In genomic region chrX:3443186-3443585, GRCh38 we compare ENCODE assay signal across 22 cellular contexts.
"Had no signal": no experiment of that assay in that cellular context is flagged by ENCODE, and none has a peak within 500 bp of the region (broad histone marks: within the 10 kb centered on the region; RNA-seq: fewer than 3 reads in every experiment).

No MANE protein-coding gene starts in this region.

- H3K4me2 ChIP-seq: neural progenitor cell had no signal

- H3K4me1 ChIP-seq: foreskin keratinocyte, neural progenitor cell, prostate gland, upper lobe of right lung had no signal

- H3K27me3 ChIP-seq: foreskin keratinocyte, neural progenitor cell, upper lobe of right lung had no signal

- H3K27me3 Mint-ChIP-seq: activated CD4-positive, alpha-beta memory T cell treated with anti-CD3 and anti-CD28 coated beads, Interleukin-2, amount 10 ng/mL, durations not matched to agents 7 days and 5 days; activated CD8-positive, alpha-beta memory T cell treated with anti-CD3 and anti-CD28 coated beads, Interleukin-2, amount 10 ng/mL, durations not matched to agents 7 days and 5 days; activated naive CD8-positive, alpha-beta T cell treated with anti-CD3 and anti-CD28 coated beads for 36 hours; stimulated activated naive B cell treated with anti-CD40 and anti-IgM and Interleukin-4, amounts not matched to agents 10 μg/mL and 1 μg/mL and 100 μg/mL, for 72 hours had no signal

- H2AFZ ChIP-seq: neural progenitor cell had no signal

- H3K4me1 Mint-ChIP-seq: activated CD4-positive, alpha-beta memory T cell treated with anti-CD3 and anti-CD28 coated beads, Interleukin-2, amount 10 ng/mL, durations not matched to agents 7 days and 5 days; activated CD8-positive, alpha-beta memory T cell treated with anti-CD3 and anti-CD28 coated beads, Interleukin-2, amount 10 ng/mL, durations not matched to agents 7 days and 5 days; activated naive CD8-positive, alpha-beta T cell treated with anti-CD3 and anti-CD28 coated beads for 36 hours; activated T-helper 17 cell treated with anti-CD3 and anti-CD28 coated beads, Interleukin-2, amount 50 U/mL, for 72 hours; stimulated activated naive B cell treated with anti-CD40 and anti-IgM and Interleukin-4, amounts not matched to agents 10 μg/mL and 1 μg/mL and 100 μg/mL, for 72 hours had no signal

- DNase-seq: activated CD4-positive, alpha-beta memory T cell treated with anti-CD3 and anti-CD28 coated beads, Interleukin-2, amount 10 ng/mL, durations not matched to agents 7 days and 5 days; activated CD4-positive, alpha-beta T cell treated with anti-CD3 and anti-CD28 coated beads for 48 hours; activated CD4-positive, CD25-positive, alpha-beta regulatory T cell; activated CD8-positive, alpha-beta memory T cell treated with anti-CD3 and anti-CD28 coated beads, Interleukin-2, amount 10 ng/mL, durations not matched to agents 7 days and 5 days; activated naive CD4-positive, alpha-beta T cell; activated naive CD8-positive, alpha-beta T cell treated with anti-CD3 and anti-CD28 coated beads for 36 hours; amygdala; endodermal cell; foreskin keratinocyte; hypothalamus; kidney; stimulated activated naive B cell treated with anti-CD40 and anti-IgM and Interleukin-4, amounts not matched to agents 10 μg/mL and 1 μg/mL and 100 μg/mL, for 72 hours; T-helper 1 cell; T-helper 9 cell; upper lobe of right lung had no signal

- H3K4me3 Mint-ChIP-seq: activated CD4-positive, alpha-beta memory T cell treated with anti-CD3 and anti-CD28 coated beads, Interleukin-2, amount 10 ng/mL, durations not matched to agents 7 days and 5 days; activated CD8-positive, alpha-beta memory T cell treated with anti-CD3 and anti-CD28 coated beads, Interleukin-2, amount 10 ng/mL, durations not matched to agents 7 days and 5 days; activated naive CD8-positive, alpha-beta T cell treated with anti-CD3 and anti-CD28 coated beads for 36 hours; activated T-helper 17 cell treated with anti-CD3 and anti-CD28 coated beads, Interleukin-2, amount 50 U/mL, for 72 hours; endodermal cell; neural progenitor cell; stimulated activated naive B cell treated with anti-CD40 and anti-IgM and Interleukin-4, amounts not matched to agents 10 μg/mL and 1 μg/mL and 100 μg/mL, for 72 hours had no signal

- H3K27ac Mint-ChIP-seq: activated CD4-positive, alpha-beta memory T cell treated with anti-CD3 and anti-CD28 coated beads, Interleukin-2, amount 10 ng/mL, durations not matched to agents 7 days and 5 days; activated CD8-positive, alpha-beta memory T cell treated with anti-CD3 and anti-CD28 coated beads, Interleukin-2, amount 10 ng/mL, durations not matched to agents 7 days and 5 days; activated naive CD8-positive, alpha-beta T cell treated with anti-CD3 and anti-CD28 coated beads for 36 hours; activated T-helper 17 cell treated with anti-CD3 and anti-CD28 coated beads, Interleukin-2, amount 50 U/mL, for 72 hours; neural progenitor cell; stimulated activated naive B cell treated with anti-CD40 and anti-IgM and Interleukin-4, amounts not matched to agents 10 μg/mL and 1 μg/mL and 100 μg/mL, for 72 hours had no signal

- H3K4me3 ChIP-seq: dorsolateral prefrontal cortex, neural progenitor cell, prostate gland, upper lobe of right lung had no signal

- H3K9me3 Mint-ChIP-seq: activated T-helper 17 cell treated with anti-CD3 and anti-CD28 coated beads, Interleukin-2, amount 50 U/mL, for 72 hours had no signal

- H3K36me3 Mint-ChIP-seq: activated CD8-positive, alpha-beta memory T cell treated with anti-CD3 and anti-CD28 coated beads, Interleukin-2, amount 10 ng/mL, durations not matched to agents 7 days and 5 days; activated naive CD8-positive, alpha-beta T cell treated with anti-CD3 and anti-CD28 coated beads for 36 hours; neural progenitor cell; stimulated activated naive B cell treated with anti-CD40 and anti-IgM and Interleukin-4, amounts not matched to agents 10 μg/mL and 1 μg/mL and 100 μg/mL, for 72 hours had no signal

- H3K27ac ChIP-seq: dorsolateral prefrontal cortex, epithelial cell of prostate, foreskin keratinocyte, neural progenitor cell, prostate gland, upper lobe of right lung had no signal

- H3K9me3 ChIP-seq: prostate gland, upper lobe of right lung had no signal

- H3K36me3 ChIP-seq: neural progenitor cell, prostate gland, upper lobe of right lung had no signal

- ATAC-seq: activated CD8-positive, alpha-beta memory T cell treated with anti-CD3 and anti-CD28 coated beads, Interleukin-2, amount 10 ng/mL, durations not matched to agents 7 days and 5 days; activated T-helper 17 cell treated with anti-CD3 and anti-CD28 coated beads, Interleukin-2, amount 50 U/mL, for 72 hours; foreskin keratinocyte; left lobe of liver; sciatic nerve; stimulated activated naive B cell treated with anti-CD40 and anti-IgM and Interleukin-4, amounts not matched to agents 10 μg/mL and 1 μg/mL and 100 μg/mL, for 72 hours; upper lobe of right lung had no signal

- H3K9ac ChIP-seq: neural progenitor cell had no signal
